ENCODE assay signal across 8 cellular contexts in genomic region chr1:181479137-181479745, GRCh38. TPM values are rescaled to one million over a fixed set of nuclear protein-coding genes. Genes with fewer than 3 reads are reported as not detected.
DNase-seq lines count a peak whose midpoint lies in the region; ATAC-seq, FAIRE-seq and TF ChIP-seq lines count a peak whose summit lies in the region.

No MANE protein-coding gene starts in this region.

- no peak for TF ChIP-seq EP300 in A549 (IDR thresholded peaks at IDR 0.05)

- H3K4me1 ChIP-seq in A549: no peaks in the 10 kb centered on the region
- peaks cover 4% of the 10 kb centered on the region for H3K4me1 ChIP-seq in endodermal cell (ENCODE audit: control insufficient read depth, insufficient read depth, low read length)
- no peaks in the 10 kb centered on the region for H3K4me1 ChIP-seq in mesendoderm (ENCODE audit: control insufficient read depth, low read depth, low read length)

- CTCF ChIA-PET in A549 (lab: Yijun Ruan, JAX): interaction anchor here (0.6 to 4.5 kb wide), 43 partner anchors 8 to 1305 kb away, joined by 3 to 47 read pairs (median 4); no protein-coding TSS in a partner anchor

- no peaks in the 10 kb centered on the region for H3K79me2 ChIP-seq in SU-DHL-6 (ENCODE audit: insufficient read depth, low read length)
- no peaks in the 10 kb centered on the region for H3K79me2 ChIP-seq in mesendoderm (ENCODE audit: control insufficient read depth, insufficient read depth, low read length)

- 30% methylated on average over 3 of the region's 3 CpGs for WGBS in A549 (ENCODE audit: missing lambda C conversion rate)
- 30 to 33% methylated on average over 3 of the region's 3 CpGs for WGBS in endodermal cell (ENCODE audit: insufficient coverage in 1 of 2, insufficient read length in 1 of 2), 2 experiments
- no CpG with 5 or more reads among the region's 3 CpGs for WGBS in mesendoderm (ENCODE audit: extremely low coverage, insufficient coverage, low lambda C conversion rate)

- H3K23ac ChIP-seq in mesendoderm (ENCODE audit: low read length): no peak overlapping the region

- H3K4me3 Mint-ChIP-seq in endodermal cell: no peak overlapping the region

- no peak for TF ChIP-seq POLR2A in A549 (IDR thresholded peaks at IDR 0.05; ENCODE audit: low read length)

- H3K9me3 ChIP-seq in A549 (no peaks in the 10 kb centered on the region), SU-DHL-6 (ENCODE audit: insufficient read depth, low read length) (no peaks in the 10 kb centered on the region), endodermal cell (ENCODE audit: control insufficient read depth, low read length) (no peaks in the 10 kb centered on the region)

- no peak overlapping the region for H2BK15ac ChIP-seq in mesendoderm (replicated peaks; ENCODE audit: low read depth)

- H4K5ac ChIP-seq in mesendoderm (ENCODE audit: low read length): no peak overlapping the region

- TF ChIP-seq RAD21 in A549 (conservative IDR thresholded peaks at IDR 0.05 in 1 of 2, IDR thresholded peaks at IDR 0.05 in 1 of 2): peak; percentile 85 to 90

- DNase-seq in A549 (ENCODE audit: low read depth in 1 of 2, low spot score in 1 of 2): peak; percentile 67
- DNase-seq in GM03348 (ENCODE audit: low spot score): peak; percentile 85
- DNase-seq in HFF-Myc (ENCODE audit: extremely low read depth, low read depth): peak; percentile 41
- DNase-seq in NCI-H128 (lab: John Stamatoyannopoulos, UW; ENCODE audit: unreplicated experiment): peak; percentile 69
- DNase-seq in endodermal cell: peak; percentile 84
- peak; percentile 80 for DNase-seq in mesendoderm

- H3F3A ChIP-seq in SU-DHL-6 (ENCODE audit: insufficient read depth): no peaks in the 10 kb centered on the region

- H4K20me1 ChIP-seq in SU-DHL-6 (ENCODE audit: low read depth, low read length): no peaks in the 10 kb centered on the region

- no peak overlapping the region for H2BK120ac ChIP-seq in mesendoderm (ENCODE audit: low read depth, low read length)

- H2AK5ac ChIP-seq in mesendoderm (ENCODE audit: low read length): no peak overlapping the region

- H4K8ac ChIP-seq in mesendoderm (ENCODE audit: low read depth, low read length): no peak overlapping the region

- no peak overlapping the region for H3K56ac ChIP-seq in mesendoderm (ENCODE audit: low read length)

- no peaks in the 10 kb centered on the region for H3K36me3 ChIP-seq in SU-DHL-6 (ENCODE audit: low read length)
- no peaks in the 10 kb centered on the region for H3K36me3 ChIP-seq in endodermal cell (ENCODE audit: control insufficient read depth, insufficient read depth, low read length)
- H3K36me3 ChIP-seq in mesendoderm (ENCODE audit: control insufficient read depth, insufficient read depth, low read length): no peaks in the 10 kb centered on the region

- H3K4me3 ChIP-seq in A549 (no peak overlapping the region), HFF-Myc (replicated peaks; ENCODE audit: low read depth, low read length) (no peak overlapping the region), SU-DHL-6 (ENCODE audit: insufficient read depth, low read length, poor library complexity, severe bottlenecking) (no peak overlapping the region), endodermal cell (ENCODE audit: low read length) (no peak overlapping the region), mesendoderm (ENCODE audit: low read length) (no peak overlapping the region)

- no peak overlapping the region for H3K9ac ChIP-seq in SU-DHL-6 (ENCODE audit: low read length)
- H3K9ac ChIP-seq in endodermal cell (ENCODE audit: extremely low read depth, low read length, poor library complexity, severe bottlenecking): no peak overlapping the region
- no peak overlapping the region for H3K9ac ChIP-seq in mesendoderm (ENCODE audit: low read length)

- peaks cover 1% of the 10 kb centered on the region for H3K36me3 Mint-ChIP-seq in endodermal cell (ENCODE audit: low read depth)

- FAIRE-seq in A549 (lab: Jason Lieb, UNC): no peak

- H3K4me2 ChIP-seq in A549: no peak overlapping the region
- H3K4me2 ChIP-seq in SU-DHL-6 (ENCODE audit: low read depth, low read length, poor library complexity, severe bottlenecking): no peak overlapping the region
- no peak overlapping the region for H3K4me2 ChIP-seq in mesendoderm (ENCODE audit: low read length)

- H3K4me1 Mint-ChIP-seq in endodermal cell: peaks cover 27% of the 10 kb centered on the region

- peaks cover 59% of the 10 kb centered on the region for H3K27me3 Mint-ChIP-seq in endodermal cell (ENCODE audit: insufficient read depth)

- no peaks in the 10 kb centered on the region for H3K9me3 Mint-ChIP-seq in endodermal cell

- H3K9me2 ChIP-seq in SU-DHL-6 (replicated peaks; ENCODE audit: insufficient read depth, low read length): no peaks in the 10 kb centered on the region

- H3K27me3 ChIP-seq in SU-DHL-6 (ENCODE audit: low read length): no peaks in the 10 kb centered on the region
- peaks cover 51% of the 10 kb centered on the region for H3K27me3 ChIP-seq in endodermal cell (ENCODE audit: control insufficient read depth, insufficient read depth, low read length, poor library complexity, severe bottlenecking)
- H3K27me3 ChIP-seq in mesendoderm (ENCODE audit: insufficient read depth, low read length, poor library complexity): peaks cover 22% of the 10 kb centered on the region

- peak; percentile 87 to 93 for ATAC-seq in A549
- no peak for ATAC-seq in HG03521 (IDR thresholded peaks at IDR 0.05; ENCODE audit: unreplicated experiment)

- H3K27ac ChIP-seq in A549 (no peak overlapping the region), SU-DHL-6 (ENCODE audit: low read depth, low read length) (no peak overlapping the region), endodermal cell (ENCODE audit: low read depth, low read length) (no peak overlapping the region), mesendoderm (ENCODE audit: low read depth, low read length) (no peak overlapping the region)

- no peak overlapping the region for H2BK5ac ChIP-seq in mesendoderm (ENCODE audit: low read length)

- TF ChIP-seq CTCF in A549 (IDR thresholded peaks at IDR 0.05) (peak; percentile 83), HFF-Myc (IDR thresholded peaks at IDR 0.05; ENCODE audit: low read depth, low read length, missing control alignments) (peak; percentile 72), SU-DHL-6 (IDR thresholded peaks at IDR 0.05; ENCODE audit: insufficient read depth, low read length, poor library complexity, severe bottlenecking) (peak; percentile 54), endodermal cell (conservative IDR thresholded peaks at IDR 0.05) (peak; percentile 93)

- no peak overlapping the region for H3K27ac Mint-ChIP-seq in endodermal cell

- no peak overlapping the region for H3K18ac ChIP-seq in mesendoderm (ENCODE audit: low read length)

- H3K79me1 ChIP-seq in mesendoderm (ENCODE audit: low read length): no peaks in the 10 kb centered on the region

- H3K4ac ChIP-seq in mesendoderm (ENCODE audit: low read depth, low read length): no peak overlapping the region

- H2AFZ ChIP-seq in SU-DHL-6 (ENCODE audit: low read depth, low read length, severe bottlenecking): no peak overlapping the region

- POLR2A ChIA-PET in A549 (lab: Yijun Ruan, JAX): no interaction called here

TF ChIP-seq in A549, 52 proteins besides CTCF, POLR2A, EP300 and RAD21:
- TF ChIP-seq SMC3 (IDR thresholded peaks at IDR 0.05): peak; percentile 68
- no peak for TF ChIP-seq CEBPB (IDR thresholded peaks at IDR 0.05)

RNA-seq across cellular contexts. Expression of gene CACNA1E, which starts 4.1 kb away (rescaled TPM):
- polyA plus RNA-seq in A549 (2011; rRNA removed): 0.01 and 0.03 TPM in 2 replicates
- polyA plus RNA-seq in A549 (2012; cell fraction: cytosol; rRNA removed): under 0.01 TPM in 1 of 2 replicates, not detected in the other
- 0.04 TPM in 1 of 2 replicates, not detected in the other for polyA plus RNA-seq in A549 (2012; cell fraction: nucleus; rRNA removed)
- not detected in 3 replicates for polyA plus RNA-seq in A549 (2017; fragmentation: RNase III; extraction: RNeasy Plus Mini Kit Qiagen cat#74134 plus additional on column Dnase treatment)
- polyA minus RNA-seq in A549 (2011; rRNA and poly(A)+ RNA removed): 0.05 TPM in 1 of 2 replicates, not detected in the other
- 1 to 10 TPM; 4.7 to 5.8 TPM for total RNA-seq in endodermal cell
- 3.9 TPM for polyA plus RNA-seq in endodermal cell (2013, experiment 1 of 2)
- 5.1 TPM for polyA plus RNA-seq in endodermal cell (2013, experiment 2 of 2)
- 0.06 TPM for polyA plus RNA-seq in mesendoderm (2013, experiment 1 of 2)
- 0.03 TPM for polyA plus RNA-seq in mesendoderm (2013, experiment 2 of 2)
